In genomic region chr4:103425406-103425805, GRCh38 we compare ENCODE assay signal across 32 cellular contexts.
DNase-seq lines count a peak whose midpoint lies in the region; ATAC-seq, FAIRE-seq and TF ChIP-seq lines count a peak whose summit lies in the region.
"Had no signal": no experiment of that assay in that cellular context is flagged by ENCODE, and none has a peak within 500 bp of the region (broad histone marks: within the 10 kb centered on the region; RNA-seq: fewer than 3 reads in every experiment).

No MANE protein-coding gene starts in this region.

- H4K20me1 ChIP-seq in H9 (ENCODE audit: control insufficient read depth, insufficient read depth, insufficient read length) (no peaks in the 10 kb centered on the region), HepG2 (ENCODE audit: insufficient read depth, low read length) (no peaks in the 10 kb centered on the region)
- H4K20me1 ChIP-seq: BLaER1 had no signal

- H2AK5ac ChIP-seq in H9 (ENCODE audit: insufficient read length, low read length): no peak overlapping the region

- H3K9me3 Mint-ChIP-seq in H9: peaks cover 10 to 12% of the 10 kb centered on the region in 2 experiments
- H3K9me3 Mint-ChIP-seq: T-helper 1 cell treated with Interleukin-12 subunit alpha and Interleukin-12 subunit beta and Interleukin-4 antibody, amounts not matched to agents 30 μg/mL and 1 μg/mL, for 36 hours had no signal

- no peak overlapping the region for H4K8ac ChIP-seq in H9 (replicated peaks; ENCODE audit: insufficient read length, low read depth, low read length)

- H3K4me3 Mint-ChIP-seq in H9: peak overlapping the region in 1 of 2 experiments; percentile 29; a peak in 2 of 5 replicates
- H3K4me3 Mint-ChIP-seq: activated naive CD8-positive, alpha-beta T cell treated with anti-CD3 and anti-CD28 coated beads, Interleukin-2, amount 50 U/mL, for 24 hours; activated T-cell treated with anti-CD3 and anti-CD28 coated beads, Interleukin-2, amount 50 U/mL, for 72 hours; central memory CD8-positive, alpha-beta T cell; endodermal cell; natural killer cell; T-helper 1 cell treated with Interleukin-12 subunit alpha and Interleukin-12 subunit beta and Interleukin-4 antibody, amounts not matched to agents 30 μg/mL and 1 μg/mL, for 36 hours had no signal

- no peaks in the 10 kb centered on the region for H3K79me1 ChIP-seq in H9 (ENCODE audit: insufficient read depth, low read depth, low read length, poor library complexity, severe bottlenecking)

- no peaks in the 10 kb centered on the region for H3K9me3 ChIP-seq in H9 (ENCODE audit: control insufficient read depth, low read depth, low read length)
- H3K9me3 ChIP-seq in HepG2 (ENCODE audit: low read length): no peaks in the 10 kb centered on the region
- H3K9me3 ChIP-seq in esophagus muscularis mucosa: no peaks in the 10 kb centered on the region
- H3K9me3 ChIP-seq in esophagus squamous epithelium: no peaks in the 10 kb centered on the region
- H3K9me3 ChIP-seq: heart left ventricle, mucosa of descending colon, psoas muscle, sigmoid colon, tibial nerve had no signal

- DNase-seq in H9: no peak
- peak; percentile 4 for DNase-seq in HepG2 (ENCODE audit: low spot score)
- DNase-seq in esophagus muscularis mucosa (ENCODE audit: extremely low spot score): no peak
- DNase-seq in hepatic stellate cell (ENCODE audit: low spot score): no peak
- no peak for DNase-seq in esophagus squamous epithelium (lab: John Stamatoyannopoulos, UW)
- DNase-seq in GM19240 (ENCODE audit: insufficient read length, low spot score): no peak
- DNase-seq: activated CD4-positive, alpha-beta T cell treated with anti-CD3 and anti-CD28 coated beads, Interleukin-2, amount 50 U/mL, for 48 hours; activated naive CD4-positive, alpha-beta T cell; activated naive CD8-positive, alpha-beta T cell treated with anti-CD3 and anti-CD28 coated beads, Interleukin-2, amount 50 U/mL, for 24 hours; activated T-cell treated with anti-CD3 and anti-CD28 coated beads, Interleukin-2, amount 50 U/mL, for 72 hours; dermis blood vessel endothelial cell; endodermal cell; foreskin melanocyte; heart left ventricle; kidney glomerular epithelial cell; mucosa of descending colon; natural killer cell; NCI-H446; psoas muscle; sigmoid colon; stimulated activated CD4-positive, alpha-beta T cell treated with anti-CD3 and anti-CD28 coated beads, Interleukin-12 subunit alpha, Interleukin-12 subunit beta, amount 100 ng/mL, for 4 hours; stimulated activated CD4-positive, alpha-beta T cell treated with anti-CD3 and anti-CD28 coated beads, Interleukin-4, amount 100 ng/mL, for 24 hours had no signal

- no peak overlapping the region for H4K5ac ChIP-seq in H9 (ENCODE audit: insufficient read length, low read depth, low read length)

- H3K79me2 ChIP-seq in H9 (ENCODE audit: insufficient read depth, low read length) (no peaks in the 10 kb centered on the region), HepG2 (ENCODE audit: insufficient read depth, low read length) (no peaks in the 10 kb centered on the region)

- H3K27me3 ChIP-seq in H9 (ENCODE audit: insufficient read depth, low read length) (no peaks in the 10 kb centered on the region), HepG2 (ENCODE audit: control insufficient read depth in 1 of 2, insufficient read depth in 2 of 2, low read length in 2 of 2) (no peaks in the 10 kb centered on the region), esophagus muscularis mucosa (no peaks in the 10 kb centered on the region), esophagus squamous epithelium (no peaks in the 10 kb centered on the region)
- H3K27me3 ChIP-seq: BLaER1, heart left ventricle, sigmoid colon, tibial nerve had no signal

- H2BK20ac ChIP-seq in H9 (ENCODE audit: low read depth, low read length, poor library complexity, severe bottlenecking): no peak overlapping the region

- H3K27ac Mint-ChIP-seq in H9: peak overlapping the region; percentile 43 to 94 (median 52); a peak in 5 of 7 replicates
- H3K27ac Mint-ChIP-seq: activated naive CD8-positive, alpha-beta T cell treated with anti-CD3 and anti-CD28 coated beads, Interleukin-2, amount 50 U/mL, for 24 hours; activated T-cell treated with anti-CD3 and anti-CD28 coated beads, Interleukin-2, amount 50 U/mL, for 72 hours; endodermal cell; natural killer cell; T-helper 1 cell treated with Interleukin-12 subunit alpha and Interleukin-12 subunit beta and Interleukin-4 antibody, amounts not matched to agents 30 μg/mL and 1 μg/mL, for 36 hours had no signal

- H3K27ac ChIP-seq in C4-2B (peak overlapping the region; percentile 31; the same call in 1 of the 2 replicates), H9 (ENCODE audit: insufficient read length, low read depth, low read length) (no peak overlapping the region), VCaP (peak overlapping the region; percentile 88), HepG2 (ENCODE audit: extremely low read length, insufficient read depth, low read length) (no peak overlapping the region), esophagus muscularis mucosa (replicated peaks in 1 of 4) (no peak overlapping the region), esophagus squamous epithelium (no peak overlapping the region)
- H3K27ac ChIP-seq: BLaER1, heart left ventricle, psoas muscle, RWPE1, sigmoid colon, SK-N-MC, tibial nerve had no signal

- H3K4me1 ChIP-seq in H9 (ENCODE audit: insufficient read depth, low read length) (peaks cover 9% of the 10 kb centered on the region; the same call in 1 of the 2 replicates), HepG2 (ENCODE audit: insufficient read depth, low read length) (peaks cover 14% of the 10 kb centered on the region), esophagus muscularis mucosa (no peaks in the 10 kb centered on the region), esophagus squamous epithelium (peaks cover 0 to 6% (median 0%) of the 10 kb centered on the region in 3 donors)
- H3K4me1 ChIP-seq: BLaER1, heart left ventricle, psoas muscle, sigmoid colon, tibial nerve had no signal

- BruUV-seq in HepG2 (replicated peaks; lab: Mats Ljungman, UMichigan): no TSS peak

- no peak overlapping the region for H3K18ac ChIP-seq in H9 (ENCODE audit: insufficient read length, low read depth, low read length)

- TF ChIP-seq CTCF in C4-2B (conservative IDR thresholded peaks at IDR 0.05): no peak
- no peak for TF ChIP-seq CTCF in H9 (conservative IDR thresholded peaks at IDR 0.05)
- no peak for TF ChIP-seq CTCF in VCaP (conservative IDR thresholded peaks at IDR 0.05)
- TF ChIP-seq CTCF in HepG2 (CRISPR knock-in tag; IDR thresholded peaks at IDR 0.05): no peak
- TF ChIP-seq CTCF in esophagus muscularis mucosa (IDR thresholded peaks at IDR 0.05): no peak
- TF ChIP-seq CTCF in esophagus squamous epithelium (IDR thresholded peaks at IDR 0.05): no peak

- TF ChIP-seq EP300 in HepG2 (IDR thresholded peaks at IDR 0.05; ENCODE audit: low read depth in 2 of 2, low read length in 2 of 2) (no peak), HepG2 (CRISPR knock-in tag; IDR thresholded peaks at IDR 0.05; ENCODE audit: borderline replicate concordance) (no peak), esophagus muscularis mucosa (IDR thresholded peaks at IDR 0.05) (no peak)

- peaks cover 49 to 64% of the 10 kb centered on the region in 2 experiments for H3K4me1 Mint-ChIP-seq in H9
- H3K4me1 Mint-ChIP-seq: activated naive CD8-positive, alpha-beta T cell treated with anti-CD3 and anti-CD28 coated beads, Interleukin-2, amount 50 U/mL, for 24 hours; central memory CD8-positive, alpha-beta T cell; natural killer cell had no signal

- H3K4me2 ChIP-seq in H9 (ENCODE audit: insufficient read depth, insufficient read length, low read length) (no peak overlapping the region), HepG2 (ENCODE audit: low read depth, low read length) (peak overlapping the region; percentile 2; the same call in 1 of the 2 replicates)
- H3K4me2 ChIP-seq: BLaER1 had no signal

- CTCF ChIA-PET in HepG2 (lab: Yijun Ruan, JAX; ENCODE audit: low intra/inter-chr PET ratio, low total read pairs): no interaction called here

- intact Hi-C loops in HepG2 (cut with micrococcal nuclease; ENCODE audit: unreplicated experiment): no loop called here
- intact Hi-C loops in esophagus muscularis mucosa (cut with DNase I): no loop called here
- intact Hi-C loops in esophagus squamous epithelium (cut with DNase I): no loop called here

- FAIRE-seq in HepG2 (lab: Jason Lieb, UNC): no peak

- no peak for TF ChIP-seq RAD21 in HepG2 (CRISPR knock-in tag; IDR thresholded peaks at IDR 0.05)

- H3T11ph ChIP-seq in H9 (ENCODE audit: low read length): no peak overlapping the region

- H3K36me3 ChIP-seq in HepG2 (replicated peaks in 1 of 2; ENCODE audit: control insufficient read depth in 1 of 2, insufficient read depth in 2 of 2, low read length in 2 of 2): no peaks in the 10 kb centered on the region
- H3K36me3 ChIP-seq in esophagus muscularis mucosa: no peaks in the 10 kb centered on the region
- H3K36me3 ChIP-seq in esophagus squamous epithelium: no peaks in the 10 kb centered on the region
- H3K36me3 ChIP-seq: BLaER1, heart left ventricle, sigmoid colon, tibial nerve had no signal

- H3K4me3 ChIP-seq in HepG2 (replicated peaks in 1 of 3; ENCODE audit: insufficient read depth in 1 of 3, low read depth in 2 of 3, low read length in 3 of 3): no peak overlapping the region
- H3K4me3 ChIP-seq in esophagus muscularis mucosa: no peak overlapping the region
- H3K4me3 ChIP-seq in esophagus squamous epithelium: no peak overlapping the region
- H3K4me3 ChIP-seq: BLaER1, heart left ventricle, lung, mucosa of descending colon, psoas muscle, sigmoid colon, SK-N-MC, tibial nerve had no signal

- H3K23ac ChIP-seq in H9 (ENCODE audit: insufficient read length, low read depth, low read length): no peak overlapping the region

- H2BK15ac ChIP-seq in H9 (ENCODE audit: low read depth, low read length): no peak overlapping the region

- H3K4ac ChIP-seq in H9 (ENCODE audit: low read depth, low read length): no peak overlapping the region

- in situ Hi-C loops in HepG2 (cut with HindIII; ENCODE audit: extremely low pct_ligation_motif_present, low pct_unique_long_range_greater_than_20kb): no loop called here

- no peak overlapping the region for H2BK120ac ChIP-seq in H9 (ENCODE audit: low read depth, low read length, poor library complexity, severe bottlenecking)

- H3K36me3 Mint-ChIP-seq in H9 (ENCODE audit: insufficient read depth in 1 of 3, low read depth in 3 of 3): peaks cover 8 to 11% (median 11%) of the 10 kb centered on the region in 3 experiments
- H3K36me3 Mint-ChIP-seq: natural killer cell had no signal

- no peak overlapping the region for H2AFZ ChIP-seq in H9 (ENCODE audit: low read length)
- H2AFZ ChIP-seq in HepG2 (ENCODE audit: low read length): no peak overlapping the region

- no peaks in the 10 kb centered on the region for H3K23me2 ChIP-seq in H9 (ENCODE audit: insufficient read length, low read depth, low read length, poor library complexity, severe bottlenecking)

- POLR2A ChIA-PET in HepG2 (lab: Yijun Ruan, JAX): no interaction called here

- WGBS in H9 (ENCODE audit: extremely low coverage, insufficient read length, low lambda C conversion rate): no CpG with 5 or more reads among the region's 1 CpG
- WGBS in HepG2 (ENCODE audit: low lambda C conversion rate): 18% methylated on average over 1 of the region's 1 CpG
- WGBS in esophagus muscularis mucosa: 86% methylated on average over 1 of the region's 1 CpG
- WGBS in esophagus squamous epithelium, 2 donors: 82 to 92% methylated on average over 1 of the region's 1 CpG

- peak; percentile 68 for ATAC-seq in HepG2
- ATAC-seq: activated CD4-positive, CD25-positive, alpha-beta regulatory T cell treated with anti-CD3 and anti-CD28 coated beads, Interleukin-2, amount 50 U/mL, for 24 hours; activated naive CD8-positive, alpha-beta T cell treated with anti-CD3 and anti-CD28 coated beads, Interleukin-2, amount 50 U/mL, for 24 hours; activated T-cell treated with anti-CD3 and anti-CD28 coated beads, Interleukin-2, amount 50 U/mL, for 72 hours; heart left ventricle; mucosa of descending colon; natural killer cell; psoas muscle had no signal

- no peak overlapping the region for H4K91ac ChIP-seq in H9 (ENCODE audit: insufficient read length, low read depth, low read length)

- no peak overlapping the region for H2BK5ac ChIP-seq in H9 (ENCODE audit: insufficient read length, low read length)

- no peak overlapping the region for H3K56ac ChIP-seq in H9 (ENCODE audit: insufficient read length, low read depth, low read length)

- no peak for TF ChIP-seq POLR2A in HepG2 (IDR thresholded peaks at IDR 0.05; ENCODE audit: insufficient read depth in 1 of 2, low read depth in 2 of 2, low read length in 2 of 2)
- no peak for TF ChIP-seq POLR2A in esophagus muscularis mucosa (IDR thresholded peaks at IDR 0.05; ENCODE audit: low read depth)
- TF ChIP-seq POLR2A in esophagus squamous epithelium (IDR thresholded peaks at IDR 0.05): no peak

- H3K14ac ChIP-seq in H9 (ENCODE audit: insufficient read depth, low read length): no peak overlapping the region

- H3K27me3 Mint-ChIP-seq in H9 (ENCODE audit: low read depth): peaks cover 2% of the 10 kb centered on the region; the same call in 1 of the 2 replicates
- H3K27me3 Mint-ChIP-seq: central memory CD8-positive, alpha-beta T cell had no signal

- H2BK12ac ChIP-seq in H9 (ENCODE audit: insufficient read length, low read depth, low read length): no peak overlapping the region

- H3K9ac ChIP-seq in H9 (ENCODE audit: extremely low read depth, insufficient read length, low read length) (no peak overlapping the region), HepG2 (ENCODE audit: insufficient read depth, low read depth, low read length) (no peak overlapping the region)
- H3K9ac ChIP-seq: BLaER1 had no signal

Comparison
In these comparisons a context has a peak if more than half of its experiments do, and no peak if none do; other contexts are left out.
1. H3K27ac ChIP-seq: peak in C4-2B (single experiment) and VCaP (single experiment); none in H9 (single experiment), HepG2 (single experiment), esophagus muscularis mucosa (0 of 4) and esophagus squamous epithelium (0 of 4).